Comparison of ENCODE assay signal across 14 cellular contexts in the genomic region with DNA sequence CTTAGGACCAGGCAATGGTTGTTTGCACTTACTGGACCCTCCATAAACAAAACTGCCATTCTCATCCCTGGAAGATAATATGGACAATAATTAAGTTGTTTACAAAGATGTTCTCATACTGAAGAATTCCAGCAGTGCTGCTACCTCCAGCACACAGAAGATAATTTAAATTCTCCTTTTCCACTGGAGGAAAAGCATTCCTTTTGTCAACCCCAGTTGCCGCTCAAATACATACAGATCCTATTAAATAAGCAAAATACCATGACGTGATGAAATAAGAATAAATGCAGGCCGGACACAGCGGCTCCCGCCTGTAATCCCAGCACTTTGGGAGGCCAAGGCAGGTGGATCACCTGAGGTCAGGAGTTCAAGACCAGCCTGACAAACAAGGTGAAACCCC. TPM values are rescaled to one million over a fixed set of nuclear protein-coding genes. Genes with fewer than 3 reads are reported as not detected.
DNase-seq lines count a peak whose midpoint lies in the region; ATAC-seq and TF ChIP-seq lines count a peak whose summit lies in the region.
"Had no signal": no experiment of that assay in that cellular context is flagged by ENCODE, and none has a peak within 500 bp of the region (broad histone marks: within the 10 kb centered on the region; RNA-seq: fewer than 3 reads in every experiment).

No MANE protein-coding gene starts in this region.

- no peak for TF ChIP-seq RAD21 in HCT116 (IDR thresholded peaks at IDR 0.05; ENCODE audit: low read depth)

- H4K20me1 ChIP-seq in HCT116 (ENCODE audit: insufficient read depth), result no peaks in the 10 kb centered on the region
- H4K20me1 ChIP-seq in hepatocyte (ENCODE audit: insufficient read depth, poor library complexity, severe bottlenecking), result no peaks in the 10 kb centered on the region
- H4K20me1 ChIP-seq in smooth muscle cell (ENCODE audit: low read depth), result no peaks in the 10 kb centered on the region

- intact Hi-C loops in HCT116 (cut with micrococcal nuclease) (no loop called here), adrenal gland (cut with DNase I) (no loop called here)

- TF ChIP-seq POLR2A in HCT116 (IDR thresholded peaks at IDR 0.05; ENCODE audit: borderline replicate concordance, extremely low read depth, insufficient read depth, insufficient read length) (no peak), adrenal gland (IDR thresholded peaks at IDR 0.05) (no peak)

- RAD21 ChIA-PET in HCT116 (lab: Charles Lee; ENCODE audit: low non-redundant PET in 1 of 2, low total read pairs in 2 of 2, uncharacterized antibody in 2 of 2, unreplicated experiment in 2 of 2), result no interaction called here

- peak overlapping the region; percentile 45 for H3K27ac ChIP-seq in HCT116 (ENCODE audit: low read depth, low read length)
- peak overlapping the region in 4 of 5 donors; percentile 16 to 70 (median 34) for H3K27ac ChIP-seq in adrenal gland
- H3K27ac ChIP-seq in hepatocyte, result peak overlapping the region; percentile 68
- H3K27ac ChIP-seq in smooth muscle cell (ENCODE audit: low read depth), result peak overlapping the region; percentile 95
- H3K27ac ChIP-seq: VCaP had no signal

- WGBS in adrenal gland, 4 donors, result 81 to 87% (median 85%) methylated on average over 5 of the region's 5 CpGs
- 78% methylated on average over 5 of the region's 5 CpGs for WGBS in hepatocyte (ENCODE audit: low lambda C conversion rate, missing lambda C conversion rate)
- 88% methylated on average over 5 of the region's 5 CpGs for WGBS in smooth muscle cell (ENCODE audit: low lambda C conversion rate)

- no peak overlapping the region for H3K9ac ChIP-seq in HCT116 (ENCODE audit: low read length)
- peak overlapping the region; percentile 35 for H3K9ac ChIP-seq in smooth muscle cell (ENCODE audit: low read depth)

- H3K4me1 ChIP-seq in HCT116 (ENCODE audit: control insufficient read depth in 1 of 2, insufficient read depth in 2 of 2, low read length in 2 of 2) (peaks cover 25 to 28% of the 10 kb centered on the region in 2 experiments), adrenal gland (replicated peaks in 1 of 2) (peaks cover 14 to 25% of the 10 kb centered on the region in 2 donors), hepatocyte (ENCODE audit: insufficient read depth) (peaks cover 12% of the 10 kb centered on the region), smooth muscle cell (ENCODE audit: low read depth) (peaks cover 10% of the 10 kb centered on the region)
- H3K4me1 ChIP-seq: Peyer's patch had no signal

- no TSS peak for BruUV-seq in HCT116 (replicated peaks; lab: Mats Ljungman, UMichigan)

- TF ChIP-seq CTCF in HCT116 (IDR thresholded peaks at IDR 0.05 in 2 of 3, conservative IDR thresholded peaks at IDR 0.05 in 1 of 3; ENCODE audit: borderline replicate concordance in 1 of 3, insufficient read depth in 1 of 3, low read depth in 2 of 3, low read length in 2 of 3) (no peak), adrenal gland (IDR thresholded peaks at IDR 0.05) (no peak), hepatocyte (IDR thresholded peaks at IDR 0.05; ENCODE audit: poor library complexity) (no peak), smooth muscle cell (IDR thresholded peaks at IDR 0.05; ENCODE audit: borderline replicate concordance, insufficient read depth, poor library complexity, severe bottlenecking) (no peak)

- H3K4me2 ChIP-seq in HCT116 (ENCODE audit: low read length), result peak overlapping the region; percentile 66
- peak overlapping the region; percentile 1 for H3K4me2 ChIP-seq in hepatocyte
- peak overlapping the region; percentile 68 for H3K4me2 ChIP-seq in smooth muscle cell

- POLR2A ChIA-PET in HCT116 (lab: Charles Lee), result interaction anchor here (1.2 kb wide), 1 partner anchor 16 kb away, joined by 3 read pairs; no protein-coding TSS in a partner anchor

- CTCF ChIA-PET in HCT116 (lab: Charles Lee), result no interaction called here

- DNase-seq in HCT116 (ENCODE audit: low read depth, low spot score), result no peak
- no peak for DNase-seq in adrenal gland
- no peak for DNase-seq in hepatocyte (ENCODE audit: low spot score)
- DNase-seq in smooth muscle cell (lab: John Stamatoyannopoulos, UW; ENCODE audit: unreplicated experiment), result no peak
- no peak for DNase-seq in SHP77 (lab: John Stamatoyannopoulos, UW)
- no peak for DNase-seq in NCI-H510A treated with DMSO at 0.1 percent for 48 hours (lab: John Stamatoyannopoulos, UW)
- no peak for DNase-seq in stimulated activated CD4-positive, alpha-beta T cell treated with anti-CD3 and anti-CD28 coated beads, Interleukin-15, amount 100 ng/mL, for 24 hours
- DNase-seq: activated effector memory CD4-positive, alpha-beta T cell treated with Interleukin-2 at 50 U/mL for 16 hours; CD8-positive, alpha-beta T cell; naive thymus-derived CD8-positive, alpha-beta T cell; Peyer's patch had no signal

- H3K4me3 ChIP-seq in HCT116 (replicated peaks in 1 of 2; ENCODE audit: low read depth in 1 of 2, low read length in 2 of 2) (peak overlapping the region in 1 of 2 experiments; percentile 18; a peak in 2 of 4 replicates), adrenal gland (no peak overlapping the region), hepatocyte (no peak overlapping the region), smooth muscle cell (no peak overlapping the region)
- H3K4me3 ChIP-seq: K562, Peyer's patch had no signal

- ATAC-seq in HCT116 (no peak), GM21367 (IDR thresholded peaks at IDR 0.05; ENCODE audit: unreplicated experiment) (no peak)
- ATAC-seq: CD8-positive, alpha-beta T cell; K562; naive thymus-derived CD8-positive, alpha-beta T cell had no signal

- H3K9me3 ChIP-seq in HCT116 (ENCODE audit: control insufficient read depth in 1 of 2, insufficient read depth in 1 of 2, low read depth in 1 of 2, low read length in 2 of 2) (no peaks in the 10 kb centered on the region), adrenal gland (replicated peaks in 1 of 3) (no peaks in the 10 kb centered on the region), hepatocyte (ENCODE audit: low read depth) (no peaks in the 10 kb centered on the region), smooth muscle cell (replicated peaks; ENCODE audit: low read depth) (no peaks in the 10 kb centered on the region)
- H3K9me3 ChIP-seq: Peyer's patch had no signal

- H3K79me2 ChIP-seq in HCT116 (ENCODE audit: insufficient read depth, low read length), result no peaks in the 10 kb centered on the region
- H3K79me2 ChIP-seq in hepatocyte, result peaks cover 3% of the 10 kb centered on the region
- H3K79me2 ChIP-seq in smooth muscle cell (ENCODE audit: low read depth), result no peaks in the 10 kb centered on the region

- H3K9me2 ChIP-seq in HCT116 (ENCODE audit: insufficient read depth), result no peaks in the 10 kb centered on the region
- H3K9me2 ChIP-seq in hepatocyte (replicated peaks; ENCODE audit: insufficient read depth), result no peaks in the 10 kb centered on the region

- H3K36me3 ChIP-seq in HCT116 (ENCODE audit: control insufficient read depth in 1 of 2, insufficient read depth in 2 of 2, low read length in 2 of 2), result 0 out of 4 replicates have a peak, but pooled peaks cover 0 to 7% of the 10 kb centered on the region in 2 experiments
- no peaks in the 10 kb centered on the region for H3K36me3 ChIP-seq in adrenal gland (replicated peaks in 1 of 2)
- no peaks in the 10 kb centered on the region for H3K36me3 ChIP-seq in hepatocyte (replicated peaks; ENCODE audit: insufficient read depth, low read depth)
- no peaks in the 10 kb centered on the region for H3K36me3 ChIP-seq in smooth muscle cell (ENCODE audit: low read depth)

- H2AFZ ChIP-seq in HCT116 (ENCODE audit: low read depth, low read length, poor library complexity, severe bottlenecking), result no peak overlapping the region
- no peak overlapping the region for H2AFZ ChIP-seq in hepatocyte
- H2AFZ ChIP-seq in smooth muscle cell (ENCODE audit: low read depth), result no peak overlapping the region

- no peaks in the 10 kb centered on the region for H3K27me3 ChIP-seq in HCT116 (ENCODE audit: insufficient read depth, low read length)
- no peaks in the 10 kb centered on the region for H3K27me3 ChIP-seq in adrenal gland
- no peaks in the 10 kb centered on the region for H3K27me3 ChIP-seq in hepatocyte
- H3K27me3 ChIP-seq in smooth muscle cell (ENCODE audit: low read depth), result no peaks in the 10 kb centered on the region
- H3K27me3 ChIP-seq: Peyer's patch had no signal

- H3F3A ChIP-seq in smooth muscle cell (ENCODE audit: low read depth), result peaks cover 10% of the 10 kb centered on the region

TF ChIP-seq in HCT116, 20 proteins besides CTCF, POLR2A, EP300 and RAD21:
- TF ChIP-seq CEBPB (IDR thresholded peaks at IDR 0.05; ENCODE audit: low read depth) (0 out of 2 replicates have a peak, but pooled peaks have one; percentile 2), ATF3 (IDR thresholded peaks at IDR 0.05) (no peak)
TF ChIP-seq in HCT116: peak in this region for 1.

RNA-seq across cellular contexts. Expression of gene IPCEF1, which starts 54.5 kb away (rescaled TPM):
- total RNA-seq in HCT116 (2021; ENCODE audit: unreplicated experiment) (0.32 TPM), adrenal gland (1 to 10 TPM in 3 of 8 donors, under 1 TPM in 4, not detected in 1; 0.28 to 1.2 (median 0.93) TPM), hepatocyte (0.80 and 0.84 TPM in 2 replicates), smooth muscle cell (0.04 TPM in 1 of 2 replicates, not detected in the other)
- not detected in 2 replicates for polyA plus RNA-seq in HCT116 (2012)
- polyA plus RNA-seq in adrenal gland (under 1 TPM; 0.07 to 0.62 (median 0.16) TPM), hepatocyte (1.2 TPM in 1 of 2 replicates, not detected in the other), smooth muscle cell (not detected in 2 replicates)
- polyA plus RNA-seq: K562 had no signal

Comparison
In these comparisons a context has a peak if more than half of its experiments do, and no peak if none do; other contexts are left out.
1. H3K27ac ChIP-seq: peak in every context shown above with its lines; median percentile 95 in smooth muscle cell; 68 in hepatocyte; 45 in HCT116; 34 in adrenal gland.
2. H3K4me2 ChIP-seq: peak in every context shown above with its lines; median percentile 68 in smooth muscle cell; 66 in HCT116; 1 in hepatocyte.